In the genomic region with DNA sequence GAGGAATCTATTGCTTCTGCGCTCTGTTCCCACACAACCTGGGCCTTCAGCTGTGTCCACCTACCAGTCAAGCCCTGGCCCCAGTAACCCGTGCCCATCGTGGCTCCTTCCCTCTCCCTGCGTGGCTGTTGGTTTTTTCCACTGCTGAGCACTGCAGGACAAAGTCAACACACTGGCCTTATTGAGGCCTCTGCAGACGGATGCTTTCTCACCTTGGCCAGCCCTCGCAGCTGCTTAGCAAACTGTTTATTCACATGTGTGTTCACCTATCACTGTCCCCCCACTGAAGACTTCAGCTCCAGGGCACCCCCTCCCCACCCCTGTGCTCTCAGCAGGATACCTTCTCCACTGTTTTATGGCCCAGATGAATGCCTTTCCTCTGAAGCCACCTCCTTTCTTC, we compare ENCODE assay signal across 30 cellular contexts. TPM values are rescaled to one million over a fixed set of nuclear protein-coding genes. Genes with fewer than 3 reads are reported as not detected.
DNase-seq lines count a peak whose midpoint lies in the region; ATAC-seq and TF ChIP-seq lines count a peak whose summit lies in the region.
"Had no signal": no experiment of that assay in that cellular context is flagged by ENCODE, and none has a peak within 500 bp of the region (broad histone marks: within the 10 kb centered on the region; RNA-seq: fewer than 3 reads in every experiment).

No MANE protein-coding gene starts in this region.

- H3K9me3 ChIP-seq in endodermal cell (ENCODE audit: control insufficient read depth, low read length) (no peaks in the 10 kb centered on the region), parathyroid adenoma (ENCODE audit: control insufficient read depth, low read length) (no peaks in the 10 kb centered on the region)
- H3K9me3 ChIP-seq: BLaER1, esophagus muscularis mucosa, left ventricle myocardium inferior had no signal

- H3K4me1 Mint-ChIP-seq in endodermal cell (peaks cover 25% of the 10 kb centered on the region), HFFc6 (ENCODE audit: low read depth) (no peaks in the 10 kb centered on the region)
- H3K4me1 Mint-ChIP-seq in activated naive CD8-positive, alpha-beta T cell treated with anti-CD3 and anti-CD28 coated beads, Interleukin-2, amount 50 U/mL, for 24 hours = peaks cover 6% of the 10 kb centered on the region
- H3K4me1 Mint-ChIP-seq: mesothelial cell of epicardium had no signal

- peak; percentile 69 for DNase-seq in G401 (ENCODE audit: low spot score)
- peak; percentile 84 for DNase-seq in NCI-H69 (lab: John Stamatoyannopoulos, UW)
- DNase-seq in endodermal cell = peak; percentile 75
- DNase-seq in NCI-H1092 treated with DMSO at 0.1 percent for 48 hours (lab: John Stamatoyannopoulos, UW) = no peak
- DNase-seq in HFFc6 = no peak
- DNase-seq in activated naive CD8-positive, alpha-beta T cell treated with anti-CD3 and anti-CD28 coated beads, Interleukin-2, amount 50 U/mL, for 24 hours = no peak
- DNase-seq: activated B cell treated with CpG ODN at 0.5 μM for 24 hours; activated CD4-positive, alpha-beta T cell treated with anti-CD3 and anti-CD28 coated beads, Interleukin-2, amount 50 U/mL, for 4 hours; DMS79 treated with DMSO at 0.1 percent for 48 hours; foreskin melanocyte; Karpas-422; left ventricle myocardium inferior; naive B cell; NCI-H1694; NCI-H510A treated with DMSO at 0.1 percent for 48 hours; PC-9; SIG-M5; small intestine; stimulated activated CD4-positive, alpha-beta T cell treated with anti-CD3 and anti-CD28 coated beads, Interleukin-1b, Interleukin-23, amount 100 ng/mL, for 48 hours; SW 1271; T-helper 9 cell had no signal

- H2AFZ ChIP-seq in parathyroid adenoma = peak overlapping the region; percentile 35
- H2AFZ ChIP-seq: PC-9 had no signal

- no peak overlapping the region for H3K9ac ChIP-seq in endodermal cell (ENCODE audit: extremely low read depth, low read length, poor library complexity, severe bottlenecking)
- H3K9ac ChIP-seq in parathyroid adenoma = no peak overlapping the region
- H3K9ac ChIP-seq: BLaER1 had no signal

- no peak for TF ChIP-seq CTCF in endodermal cell (conservative IDR thresholded peaks at IDR 0.05)
- no peak for TF ChIP-seq CTCF in parathyroid adenoma (IDR thresholded peaks at IDR 0.05)
- TF ChIP-seq CTCF in HFFc6 (IDR thresholded peaks at IDR 0.05) = no peak

- H3K36me3 ChIP-seq in endodermal cell (ENCODE audit: control insufficient read depth, insufficient read depth, low read length) = peaks cover 36% of the 10 kb centered on the region
- H3K36me3 ChIP-seq in parathyroid adenoma (ENCODE audit: control insufficient read depth, insufficient read depth, low read length) = no peaks in the 10 kb centered on the region
- H3K36me3 ChIP-seq: cardiac muscle cell, left ventricle myocardium inferior had no signal

- H3K36me3 Mint-ChIP-seq in endodermal cell (ENCODE audit: low read depth) (peaks cover 48% of the 10 kb centered on the region), HFFc6 (ENCODE audit: low read depth) (no peaks in the 10 kb centered on the region)
- no peaks in the 10 kb centered on the region for H3K36me3 Mint-ChIP-seq in activated naive CD8-positive, alpha-beta T cell treated with anti-CD3 and anti-CD28 coated beads, Interleukin-2, amount 50 U/mL, for 24 hours (ENCODE audit: low read depth)
- H3K36me3 Mint-ChIP-seq: activated naive CD4-positive, alpha-beta T cell treated with anti-CD3 and anti-CD28 coated beads, Interleukin-2, amount 50 U/mL, for 24 hours; naive B cell had no signal

- H3K27me3 ChIP-seq in endodermal cell (ENCODE audit: control insufficient read depth, insufficient read depth, low read length, poor library complexity, severe bottlenecking) = no peaks in the 10 kb centered on the region
- H3K27me3 ChIP-seq in parathyroid adenoma (ENCODE audit: control insufficient read depth, insufficient read depth, low read length) = no peaks in the 10 kb centered on the region
- H3K27me3 ChIP-seq: BLaER1, cardiac muscle cell, esophagus muscularis mucosa had no signal

- H3K4me3 ChIP-seq in endodermal cell (ENCODE audit: low read length) = no peak overlapping the region
- no peak overlapping the region for H3K4me3 ChIP-seq in parathyroid adenoma (ENCODE audit: low read depth, low read length)
- H3K4me3 ChIP-seq: BLaER1, cardiac muscle cell, esophagus muscularis mucosa, left ventricle myocardium inferior, PC-9 had no signal

- in situ Hi-C loops in G401 (cut with HindIII; ENCODE audit: low sequenced_read_pairs) = no loop called here

- peak overlapping the region; percentile 52 for H3K27ac Mint-ChIP-seq in endodermal cell
- H3K27ac Mint-ChIP-seq in HFFc6 = no peak overlapping the region
- H3K27ac Mint-ChIP-seq in activated naive CD8-positive, alpha-beta T cell treated with anti-CD3 and anti-CD28 coated beads, Interleukin-2, amount 50 U/mL, for 24 hours = no peak overlapping the region
- H3K27ac Mint-ChIP-seq: activated B cell treated with CpG ODN at 0.5 μM for 24 hours; activated naive CD4-positive, alpha-beta T cell treated with anti-CD3 and anti-CD28 coated beads, Interleukin-2, amount 50 U/mL, for 24 hours; mesothelial cell of epicardium; naive B cell had no signal

- H3K79me2 ChIP-seq in parathyroid adenoma = peaks cover 1% of the 10 kb centered on the region

- H3K9me3 Mint-ChIP-seq in endodermal cell = peaks cover 18% of the 10 kb centered on the region
- no peaks in the 10 kb centered on the region for H3K9me3 Mint-ChIP-seq in HFFc6
- H3K9me3 Mint-ChIP-seq in activated naive CD8-positive, alpha-beta T cell treated with anti-CD3 and anti-CD28 coated beads, Interleukin-2, amount 50 U/mL, for 24 hours = no peaks in the 10 kb centered on the region
- H3K9me3 Mint-ChIP-seq: activated B cell treated with CpG ODN at 0.5 μM for 24 hours; activated naive CD4-positive, alpha-beta T cell treated with anti-CD3 and anti-CD28 coated beads, Interleukin-2, amount 50 U/mL, for 24 hours; mesothelial cell of epicardium; naive B cell had no signal

- no peak overlapping the region for H3K4me2 ChIP-seq in parathyroid adenoma (ENCODE audit: low read length)
- H3K4me2 ChIP-seq: BLaER1, PC-9 had no signal

- ATAC-seq in activated naive CD8-positive, alpha-beta T cell treated with anti-CD3 and anti-CD28 coated beads, Interleukin-2, amount 50 U/mL, for 24 hours = no peak
- ATAC-seq in GM19455 (IDR thresholded peaks at IDR 0.05; ENCODE audit: unreplicated experiment) = no peak
- ATAC-seq: HCT116 had no signal

- H3K27me3 Mint-ChIP-seq in endodermal cell (ENCODE audit: insufficient read depth) = no peaks in the 10 kb centered on the region
- H3K27me3 Mint-ChIP-seq in HFFc6 (ENCODE audit: insufficient read depth) = no peaks in the 10 kb centered on the region; the same call in 1 of the 2 replicates
- no peaks in the 10 kb centered on the region for H3K27me3 Mint-ChIP-seq in activated naive CD8-positive, alpha-beta T cell treated with anti-CD3 and anti-CD28 coated beads, Interleukin-2, amount 50 U/mL, for 24 hours
- H3K27me3 Mint-ChIP-seq: activated B cell treated with CpG ODN at 0.5 μM for 24 hours; activated naive CD4-positive, alpha-beta T cell treated with anti-CD3 and anti-CD28 coated beads, Interleukin-2, amount 50 U/mL, for 24 hours; naive B cell had no signal

- no peak overlapping the region for H3K27ac ChIP-seq in endodermal cell (ENCODE audit: low read depth, low read length)
- peak overlapping the region; percentile 90 for H3K27ac ChIP-seq in parathyroid adenoma
- H3K27ac ChIP-seq: BLaER1, cardiac muscle cell, esophagus muscularis mucosa, left ventricle myocardium inferior, PC-9 had no signal

- 70 to 79% methylated on average over 4 to 6 of the region's 6 CpGs for WGBS in endodermal cell (ENCODE audit: insufficient coverage in 1 of 2, insufficient read length in 1 of 2), 2 experiments

- no peaks in the 10 kb centered on the region for H3K4me1 ChIP-seq in endodermal cell (ENCODE audit: control insufficient read depth, insufficient read depth, low read length)
- peaks cover 66% of the 10 kb centered on the region for H3K4me1 ChIP-seq in parathyroid adenoma

- H3K4me3 Mint-ChIP-seq in endodermal cell (no peak overlapping the region), HFFc6 (no peak overlapping the region)
- H3K4me3 Mint-ChIP-seq in activated naive CD8-positive, alpha-beta T cell treated with anti-CD3 and anti-CD28 coated beads, Interleukin-2, amount 50 U/mL, for 24 hours = no peak overlapping the region
- H3K4me3 Mint-ChIP-seq: activated B cell treated with CpG ODN at 0.5 μM for 24 hours; activated naive CD4-positive, alpha-beta T cell treated with anti-CD3 and anti-CD28 coated beads, Interleukin-2, amount 50 U/mL, for 24 hours; mesothelial cell of epicardium had no signal

RNA-seq across cellular contexts. Expression of gene GPX2, which starts 12.8 kb away (rescaled TPM):
- not detected in 2 replicates for total RNA-seq in G401 (2014; rRNA removed; shearing (Covaris generic))
- 1 to 10 TPM; 2.6 to 3.7 TPM for total RNA-seq in endodermal cell
- polyA plus RNA-seq in endodermal cell (2013, experiment 1 of 2) = 0.78 TPM
- polyA plus RNA-seq in endodermal cell (2013, experiment 2 of 2) = 1.3 TPM
- not detected for total RNA-seq in HFFc6 (2021; fragmentation: NEBNext Ultra II Directional; extraction: Animal tissue kit (Norgen Biotek cat#: 25700))
- total RNA-seq: activated B cell treated with CpG ODN at 0.5 μM for 24 hours, aorta, cardiac muscle cell, esophagus muscularis mucosa, left ventricle myocardium inferior had no signal
- polyA plus RNA-seq: cardiac muscle cell had no signal

RNA-seq across cellular contexts. Expression of gene RAB15, which starts 16.8 kb away (rescaled TPM):
- total RNA-seq in G401 (2014; rRNA removed; shearing (Covaris generic)) = 15.8 and 26.2 TPM in 2 replicates
- total RNA-seq in endodermal cell = 10 to 100 TPM; 48.7 to 77.2 TPM
- 27.7 TPM for polyA plus RNA-seq in endodermal cell (2013, experiment 1 of 2)
- polyA plus RNA-seq in endodermal cell (2013, experiment 2 of 2) = 24.4 TPM
- total RNA-seq in HFFc6 (2021; fragmentation: NEBNext Ultra II Directional; extraction: Animal tissue kit (Norgen Biotek cat#: 25700)) = 1 to 10 TPM; 3.5 to 5.7 (median 5.0) TPM

RNA-seq across cellular contexts. Expression of gene FNTB, which starts 31.4 kb away (rescaled TPM):
- total RNA-seq in G401 (2014; rRNA removed; shearing (Covaris generic)) = 8.0 and 8.7 TPM in 2 replicates
- 10 to 100 TPM; 17.2 to 21.3 TPM for total RNA-seq in endodermal cell
- 18.8 TPM for polyA plus RNA-seq in endodermal cell (2013, experiment 1 of 2)
- polyA plus RNA-seq in endodermal cell (2013, experiment 2 of 2) = 22.1 TPM
- 10 to 100 TPM; 14.1 to 22.7 (median 18.0) TPM for total RNA-seq in HFFc6 (2021; fragmentation: NEBNext Ultra II Directional; extraction: Animal tissue kit (Norgen Biotek cat#: 25700))

RNA-seq across cellular contexts. Expression of gene CHURC1, which starts 41.0 kb away (rescaled TPM):
- 51.0 and 64.1 TPM in 2 replicates for total RNA-seq in G401 (2014; rRNA removed; shearing (Covaris generic))
- total RNA-seq in endodermal cell = 10 to 100 TPM; 56.7 to 63.2 TPM
- polyA plus RNA-seq in endodermal cell (2013, experiment 1 of 2) = 48.4 TPM
- polyA plus RNA-seq in endodermal cell (2013, experiment 2 of 2) = 36.6 TPM
- 10 to 100 TPM; 51.9 to 63.3 (median 59.2) TPM for total RNA-seq in HFFc6 (2021; fragmentation: NEBNext Ultra II Directional; extraction: Animal tissue kit (Norgen Biotek cat#: 25700))

Comparison
In these comparisons a context has a peak if more than half of its experiments do, and no peak if none do; other contexts are left out.
1. DNase-seq: peak in G401 (single experiment), NCI-H69 (single experiment) and endodermal cell (single experiment); none in NCI-H1092 treated with DMSO at 0.1 percent for 48 hours (single experiment), HFFc6 (single experiment) and activated naive CD8-positive, alpha-beta T cell treated with anti-CD3 and anti-CD28 coated beads, Interleukin-2, amount 50 U/mL, for 24 hours (single experiment).